9 cellular contexts compared by ENCODE assay signal in the genomic region with DNA sequence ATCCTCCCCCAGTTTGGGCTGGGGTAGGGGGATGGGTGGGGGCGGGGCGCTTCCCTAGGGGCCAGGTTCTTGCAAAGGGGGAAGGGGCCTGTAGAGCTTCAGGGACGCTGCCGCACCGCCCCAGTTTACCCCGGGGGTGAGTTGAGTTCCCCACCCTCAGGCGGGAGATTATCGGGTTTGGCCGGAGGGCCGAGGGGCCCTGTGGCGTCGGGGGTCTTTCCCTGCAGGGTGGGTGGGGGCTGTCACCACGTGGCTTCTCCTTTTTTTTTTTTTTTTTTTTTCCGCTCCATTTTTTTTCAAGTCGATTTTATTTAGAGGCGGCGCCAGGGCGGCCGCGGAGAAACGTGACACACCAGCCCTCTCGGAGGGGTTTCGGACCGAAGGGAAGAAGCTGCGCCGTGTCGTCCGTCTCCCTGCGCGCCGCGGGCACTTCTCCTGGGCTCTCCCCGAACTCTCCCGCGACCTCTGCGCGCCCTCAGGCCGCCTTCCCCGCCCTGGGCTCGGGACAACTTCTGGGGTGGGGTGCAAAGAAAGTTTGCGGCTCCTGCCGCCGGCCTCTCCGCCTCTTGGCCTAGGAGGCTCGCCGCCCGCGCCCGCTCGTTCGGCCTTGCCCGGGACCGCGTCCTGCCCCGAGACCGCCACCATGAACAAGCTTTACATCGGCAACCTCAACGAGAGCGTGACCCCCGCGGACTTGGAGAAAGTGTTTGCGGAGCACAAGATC. TPM values are rescaled to one million over a fixed set of nuclear protein-coding genes. Genes with fewer than 3 reads are reported as not detected.
DNase-seq lines count a peak whose midpoint lies in the region; ATAC-seq and TF ChIP-seq lines count a peak whose summit lies in the region.
"Had no signal": no experiment of that assay in that cellular context is flagged by ENCODE, and none has a peak within 500 bp of the region (broad histone marks: within the 10 kb centered on the region; RNA-seq: fewer than 3 reads in every experiment).

A gene (plus strand): TSS at position 283 of the 724 bp plus-strand sequence. CDS start 361 bp downstream, at position 644.

- H3K9ac ChIP-seq in ES-I3 (ENCODE audit: low read depth, low read length) = peak within 1 kb of the TSS; percentile 92
- H3K9ac ChIP-seq in adipocyte (ENCODE audit: low read length) = peak within 1 kb of the TSS; percentile 84

- H3K36me3 ChIP-seq in ES-I3 (ENCODE audit: insufficient read depth, low read length) (no peaks in the 10 kb centered on the region), adipocyte (ENCODE audit: control insufficient read depth, insufficient read depth, low read length, severe bottlenecking) (no peaks in the 10 kb centered on the region)

- DNase-seq in NCI-H1105 treated with DMSO at 0.1 percent for 48 hours (lab: John Stamatoyannopoulos, UW) (peak; percentile 18), adipocyte (ENCODE audit: low read depth) (peak; percentile 87), left kidney (ENCODE audit: low read depth, low spot score) (peak; percentile 93), foreskin keratinocyte (no peak)
- no peak for DNase-seq in stimulated activated naive CD4-positive, alpha-beta T cell treated with Interleukin-2 at 50 U/mL for 16 hours (lab: John Stamatoyannopoulos, UW)

- H3K9me3 ChIP-seq in ES-I3 (ENCODE audit: control insufficient read depth, insufficient read depth, low read length) (no peaks in the 10 kb centered on the region), adipocyte (ENCODE audit: control insufficient read depth, low read length) (no peaks in the 10 kb centered on the region)

- ATAC-seq in foreskin keratinocyte (no peak), GM21390 (IDR thresholded peaks at IDR 0.05; ENCODE audit: unreplicated experiment) (no peak), HG02840 (IDR thresholded peaks at IDR 0.05; ENCODE audit: low FRiP score, unreplicated experiment) (no peak)

- H3K27me3 ChIP-seq in adipocyte (replicated peaks; ENCODE audit: control insufficient read depth, insufficient read depth, low read length) = peaks cover 55% of the 10 kb centered on the region
- peaks cover 100% of the 10 kb centered on the region for H3K27me3 ChIP-seq in foreskin keratinocyte

- TF ChIP-seq CTCF in foreskin keratinocyte (conservative IDR thresholded peaks at IDR 0.05) = no peak

- no peak within 1 kb of the TSS for H3K27ac ChIP-seq in foreskin keratinocyte
- H3K27ac ChIP-seq: skin epidermis had no signal

- peak within 1 kb of the TSS; percentile 80 for H3K4me3 ChIP-seq in adipocyte (ENCODE audit: low read length)

- peaks cover 29% of the 10 kb centered on the region for H3K4me1 ChIP-seq in ES-I3 (ENCODE audit: insufficient read depth, low read length)
- peaks cover 11% of the 10 kb centered on the region for H3K4me1 ChIP-seq in adipocyte (ENCODE audit: control insufficient read depth, insufficient read depth, low read length)
- no peaks in the 10 kb centered on the region for H3K4me1 ChIP-seq in foreskin keratinocyte

RNA-seq across cellular contexts. Expression of the gene that starts here (rescaled TPM):
- total RNA-seq in foreskin keratinocyte = 0.03 TPM in 1 of 2 replicates, not detected in the other
- polyA plus RNA-seq in foreskin keratinocyte = not detected in 2 replicates

Comparison
In these comparisons a context has a peak if more than half of its experiments do, and no peak if none do; other contexts are left out.
1. DNase-seq: peak in NCI-H1105 treated with DMSO at 0.1 percent for 48 hours (single experiment), adipocyte (single experiment) and left kidney (single experiment); none in foreskin keratinocyte (0 of 2) and stimulated activated naive CD4-positive, alpha-beta T cell treated with Interleukin-2 at 50 U/mL for 16 hours (single experiment).